In the genomic region with DNA sequence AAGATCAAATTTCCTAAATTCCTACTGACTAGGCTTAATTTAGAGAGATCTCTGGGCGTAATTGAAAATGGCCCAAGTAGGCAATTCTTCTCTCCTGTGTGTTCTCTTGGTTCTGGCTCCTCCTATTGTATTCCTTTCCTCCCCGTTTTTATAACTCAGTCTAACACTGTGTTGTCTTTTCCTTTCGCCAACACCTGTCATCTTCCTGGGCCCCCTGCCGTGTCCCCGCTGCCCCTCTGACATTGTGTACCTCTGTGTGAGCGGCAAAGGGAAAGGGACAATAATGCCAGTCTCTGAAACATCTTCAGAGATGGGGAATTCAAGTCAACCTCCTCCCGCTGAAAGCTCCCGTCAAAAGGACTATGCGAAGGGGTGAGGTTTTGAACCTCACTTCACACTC, we compare ENCODE assay signal across 20 cellular contexts.
DNase-seq lines count a peak whose midpoint lies in the region; ATAC-seq and TF ChIP-seq lines count a peak whose summit lies in the region.
"Had no signal": no experiment of that assay in that cellular context is flagged by ENCODE, and none has a peak within 500 bp of the region (broad histone marks: within the 10 kb centered on the region; RNA-seq: fewer than 3 reads in every experiment).

No MANE protein-coding gene starts in this region.

- no peak for TF ChIP-seq EP300 in sigmoid colon (IDR thresholded peaks at IDR 0.05)

- no peak for TF ChIP-seq CTCF in sigmoid colon (IDR thresholded peaks at IDR 0.05)

- ATAC-seq in GM18502 (IDR thresholded peaks at IDR 0.05; ENCODE audit: poor library complexity, unreplicated experiment) (no peak), GM21423 (IDR thresholded peaks at IDR 0.05; ENCODE audit: unreplicated experiment) (no peak), HG02884 (IDR thresholded peaks at IDR 0.05; ENCODE audit: unreplicated experiment) (no peak)
- ATAC-seq: CD8-positive, alpha-beta T cell; GM23338; HCT116 had no signal

- DNase-seq in NCI-H345 (lab: John Stamatoyannopoulos, UW) (peak; percentile 10), NCI-H345 treated with DMSO at 0.1 percent for 48 hours (lab: John Stamatoyannopoulos, UW; ENCODE audit: unreplicated experiment) (no peak), NCI-H146 treated with DMSO at 0.1 percent for 48 hours (lab: John Stamatoyannopoulos, UW; ENCODE audit: unreplicated experiment) (peak; percentile 19), cerebellum (ENCODE audit: low spot score) (peak; percentile 50), sigmoid colon (peak; percentile 22)
- DNase-seq: CD4-positive, CD25-positive, alpha-beta regulatory T cell; CD8-positive, alpha-beta T cell; DMS 273 treated with DMSO at 0.1 percent for 48 hours; DMS79; EL; GF-D8; H9 had no signal

- H3K9me3 ChIP-seq in sigmoid colon = no peaks in the 10 kb centered on the region
- H3K9me3 ChIP-seq: BLaER1 had no signal

- H3K36me3 ChIP-seq in sigmoid colon = peaks cover 0 to 4% (median 0%) of the 10 kb centered on the region in 4 donors

- no peak overlapping the region for H3K27ac ChIP-seq in sigmoid colon
- H3K27ac ChIP-seq: 22Rv1, BLaER1, C4-2B had no signal

- WGBS in sigmoid colon, 2 donors = 89 to 93% methylated on average over 9 of the region's 9 CpGs

- H3K4me3 ChIP-seq in sigmoid colon = no peak overlapping the region
- H3K4me3 ChIP-seq: BLaER1, GM23338 had no signal

- H3K27me3 ChIP-seq in sigmoid colon = no peaks in the 10 kb centered on the region
- H3K27me3 ChIP-seq: BLaER1 had no signal

- no peak for TF ChIP-seq POLR2A in sigmoid colon (IDR thresholded peaks at IDR 0.05)

- H3K4me1 ChIP-seq in sigmoid colon = no peaks in the 10 kb centered on the region

- intact Hi-C loops in sigmoid colon (cut with DNase I) = no loop called here
